Comparison of ENCODE assay signal across 2 cellular contexts in the genomic region with DNA sequence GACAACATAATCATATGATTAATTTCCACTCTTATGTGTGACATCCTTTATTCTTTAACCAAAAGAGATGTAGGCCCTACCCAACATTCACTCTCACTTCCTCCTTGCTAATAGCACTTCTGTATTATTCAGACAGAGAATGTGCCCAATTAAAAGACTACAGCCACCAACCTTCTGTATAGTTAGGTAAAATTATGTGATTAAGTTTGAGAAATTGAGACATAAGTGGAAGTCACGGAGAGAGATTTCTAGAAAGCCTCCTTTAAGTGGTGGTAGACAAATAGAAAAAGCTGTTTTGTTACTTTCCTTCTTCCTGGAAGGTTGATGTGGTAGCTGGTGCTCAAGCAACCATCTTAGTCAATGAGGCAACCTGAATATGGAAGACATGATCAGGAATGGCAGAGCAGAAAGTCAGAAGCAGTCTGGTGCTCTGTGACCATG.
TF ChIP-seq lines count a peak whose summit lies in the region.

No MANE protein-coding gene starts in this region.

TF ChIP-seq in K562, 482 proteins besides CTCF, POLR2A, EP300 and RAD21:
- TF ChIP-seq, protein P1, sequence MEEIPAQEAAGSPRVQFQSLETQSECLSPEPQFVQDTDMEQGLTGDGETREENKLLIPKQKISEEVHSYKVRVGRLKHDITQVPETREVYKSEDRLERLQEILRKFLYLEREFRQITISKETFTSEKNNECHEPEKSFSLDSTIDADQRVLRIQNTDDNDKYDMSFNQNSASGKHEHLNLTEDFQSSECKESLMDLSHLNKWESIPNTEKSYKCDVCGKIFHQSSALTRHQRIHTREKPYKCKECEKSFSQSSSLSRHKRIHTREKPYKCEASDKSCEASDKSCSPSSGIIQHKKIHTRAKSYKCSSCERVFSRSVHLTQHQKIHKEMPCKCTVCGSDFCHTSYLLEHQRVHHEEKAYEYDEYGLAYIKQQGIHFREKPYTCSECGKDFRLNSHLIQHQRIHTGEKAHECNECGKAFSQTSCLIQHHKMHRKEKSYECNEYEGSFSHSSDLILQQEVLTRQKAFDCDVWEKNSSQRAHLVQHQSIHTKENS (CRISPR knock-in tag; IDR thresholded peaks at IDR 0.05): no peak
- peak; percentile 82 for TF ChIP-seq RBM25 (IDR thresholded peaks at IDR 0.05; ENCODE audit: low read depth, low read length, severe bottlenecking)

TF ChIP-seq in GM23338, 12 proteins besides CTCF, POLR2A, EP300 and RAD21:
- TF ChIP-seq POLR2AphosphoS5 (IDR thresholded peaks at IDR 0.05; ENCODE audit: low read depth) (no peak), JUNB (IDR thresholded peaks at IDR 0.05; ENCODE audit: unreplicated experiment) (no peak), EZH2phosphoT487 (IDR thresholded peaks at IDR 0.05; ENCODE audit: unreplicated experiment) (no peak), EZH2 (IDR thresholded peaks at IDR 0.05; ENCODE audit: low read depth, unreplicated experiment) (no peak), STAT1 (IDR thresholded peaks at IDR 0.05; ENCODE audit: unreplicated experiment) (no peak), ZNF114 (CRISPR knock-in tag; IDR thresholded peaks at IDR 0.05) (no peak)
